26 cellular contexts compared by ENCODE assay signal in the genomic region with DNA sequence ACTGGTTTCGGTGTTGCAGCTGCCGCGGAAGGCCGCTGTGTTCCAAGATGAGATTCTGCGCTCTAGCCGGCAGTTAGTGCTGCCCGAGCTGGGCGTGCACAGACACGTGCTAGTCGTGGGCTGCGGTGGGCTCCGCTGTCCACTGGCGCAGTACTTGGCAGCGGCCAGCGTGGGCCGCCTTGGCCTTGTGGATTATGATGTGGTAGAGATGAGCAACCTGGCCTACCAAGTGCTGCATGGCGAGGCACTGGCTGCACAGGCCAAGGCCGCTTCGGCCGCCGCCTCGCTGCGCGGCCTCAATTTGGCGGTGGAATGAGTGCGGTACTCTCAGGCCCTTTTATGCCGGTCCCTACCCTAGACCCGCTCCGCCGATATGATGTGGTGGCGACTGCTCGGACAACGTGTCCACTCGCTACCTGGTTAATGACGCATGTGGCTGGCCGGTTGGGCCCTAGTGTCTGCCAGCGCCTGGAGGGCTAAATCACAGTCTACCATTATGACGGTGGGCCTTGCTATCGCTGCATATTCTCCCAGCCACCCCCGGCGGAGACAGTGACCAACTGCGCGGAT. TPM values are rescaled to one million over a fixed set of nuclear protein-coding genes. Genes with fewer than 3 reads are reported as not detected.
"Had no signal": no experiment of that assay in that cellular context is flagged by ENCODE, and none has a peak within 500 bp of the region (broad histone marks: within the 10 kb centered on the region; RNA-seq: fewer than 3 reads in every experiment).

No MANE protein-coding gene starts in this region.

- DNase-seq: activated CD4-positive, alpha-beta T cell treated with anti-CD3 and anti-CD28 coated beads for 36 hours; activated CD4-positive, alpha-beta T cell treated with anti-CD3 and anti-CD28 coated beads, Interleukin-2, amount 50 U/mL, for 4 hours; activated CD8-positive, alpha-beta memory T cell treated with anti-CD3 and anti-CD28 coated beads, Interleukin-2, amount 50 U/mL, for 48 hours; activated CD8-positive, alpha-beta T cell treated with anti-CD3 and anti-CD28 coated beads, Interleukin-2, amount 10 ng/mL, durations not matched to agents 7 days and 5 days; activated naive CD4-positive, alpha-beta T cell treated with anti-CD3 and anti-CD28 coated beads, Interleukin-2, amount 50 U/mL, for 16 hours; activated naive CD8-positive, alpha-beta T cell treated with anti-CD3 and anti-CD28 coated beads, Interleukin-2, amount 10 ng/mL, durations not matched to agents 7 days and 5 days; activated T-cell treated with anti-CD3 and anti-CD28 coated beads, Interleukin-2, amount 50 U/mL, for 1 hour; adrenal gland; anterior cingulate cortex; Kasumi-1; NCI-H1105 treated with DMSO at 0.1 percent for 48 hours; NCI-H1436 treated with DMSO at 0.1 percent for 48 hours; NCI-H187; NCI-H2081; NCI-H510A treated with DMSO at 0.1 percent for 48 hours; NCI-H69; NK-92 treated with Interleukin-12 subunit alpha and Interleukin-12 subunit beta, amount 100 ng/mL, for 24 hours; OCI-M1; RPMI8226; SHP77 treated with DMSO at 0.1 percent for 48 hours; T-helper 1 cell had no signal

- H3K4me3 ChIP-seq: adrenal gland, K562, SK-N-MC had no signal

- H3K27me3 Mint-ChIP-seq: activated CD4-positive, alpha-beta T cell treated with anti-CD3 and anti-CD28 coated beads for 36 hours had no signal

- H3K27ac Mint-ChIP-seq: activated CD4-positive, alpha-beta T cell treated with anti-CD3 and anti-CD28 coated beads for 36 hours; activated CD8-positive, alpha-beta T cell treated with anti-CD3 and anti-CD28 coated beads, Interleukin-2, amount 10 ng/mL, durations not matched to agents 7 days and 5 days; activated naive CD8-positive, alpha-beta T cell treated with anti-CD3 and anti-CD28 coated beads, Interleukin-2, amount 10 ng/mL, durations not matched to agents 7 days and 5 days had no signal

- FAIRE-seq: K562 had no signal

- ATAC-seq: activated CD4-positive, alpha-beta T cell treated with anti-CD3 and anti-CD28 coated beads for 36 hours; activated CD8-positive, alpha-beta T cell treated with anti-CD3 and anti-CD28 coated beads, Interleukin-2, amount 10 ng/mL, durations not matched to agents 7 days and 5 days; K562; Panc1 had no signal

- H3K27me3 ChIP-seq: adrenal gland had no signal

- H3K9me3 Mint-ChIP-seq: activated naive CD8-positive, alpha-beta T cell treated with anti-CD3 and anti-CD28 coated beads, Interleukin-2, amount 10 ng/mL, durations not matched to agents 7 days and 5 days had no signal

- H3K36me3 ChIP-seq: adrenal gland had no signal

- H3K4me3 Mint-ChIP-seq: activated CD4-positive, alpha-beta T cell treated with anti-CD3 and anti-CD28 coated beads for 36 hours; activated CD8-positive, alpha-beta T cell treated with anti-CD3 and anti-CD28 coated beads, Interleukin-2, amount 10 ng/mL, durations not matched to agents 7 days and 5 days; activated naive CD8-positive, alpha-beta T cell treated with anti-CD3 and anti-CD28 coated beads, Interleukin-2, amount 10 ng/mL, durations not matched to agents 7 days and 5 days had no signal

- H3K4me1 ChIP-seq: adrenal gland had no signal

- H3K27ac ChIP-seq: adrenal gland, SK-N-MC, VCaP had no signal

RNA-seq across cellular contexts. Expression of gene SYT16, which starts 51.9 kb away (rescaled TPM):
- total RNA-seq: activated CD8-positive, alpha-beta T cell treated with anti-CD3 and anti-CD28 coated beads, Interleukin-2, amount 10 ng/mL, durations not matched to agents 7 days and 5 days; activated naive CD8-positive, alpha-beta T cell treated with anti-CD3 and anti-CD28 coated beads, Interleukin-2, amount 10 ng/mL, durations not matched to agents 7 days and 5 days; T-helper 2 cell treated with Interferon-gamma antibody and Interleukin-4, amounts not matched to agents 100 ng/mL and 5 ng/mL, for 36 hours had no signal
- polyA plus RNA-seq: K562 had no signal
